22 cellular contexts compared by ENCODE assay signal in genomic region chr11:68882391-68882790, GRCh38. TPM values are rescaled to one million over a fixed set of nuclear protein-coding genes. Genes with fewer than 3 reads are reported as not detected.
DNase-seq lines count a peak whose midpoint lies in the region; TF ChIP-seq lines count a peak whose summit lies in the region.
"Had no signal": no experiment of that assay in that cellular context is flagged by ENCODE, and none has a peak within 500 bp of the region (broad histone marks: within the 10 kb centered on the region; RNA-seq: fewer than 3 reads in every experiment).

No MANE protein-coding gene starts in this region.

- H3K4me1 Mint-ChIP-seq in activated naive CD8-positive, alpha-beta T cell (ENCODE audit: low read depth), result no peaks in the 10 kb centered on the region
- H3K4me1 Mint-ChIP-seq in activated naive CD8-positive, alpha-beta T cell treated with anti-CD3 and anti-CD28 coated beads for 36 hours, result no peaks in the 10 kb centered on the region
- peaks cover 12% of the 10 kb centered on the region for H3K4me1 Mint-ChIP-seq in endodermal cell
- H3K4me1 Mint-ChIP-seq: CD14-positive monocyte; CD8-positive, alpha-beta memory T cell had no signal

- no peak overlapping the region for H3K27ac ChIP-seq in endodermal cell (ENCODE audit: low read depth, low read length)
- H3K27ac ChIP-seq: BLaER1 treated with 17β-estradiol and CSF1 and Interleukin-3, amounts not matched to agents 10 nM and 100 nM had no signal

- H3K27me3 ChIP-seq in endodermal cell (ENCODE audit: control insufficient read depth, insufficient read depth, low read length, poor library complexity, severe bottlenecking), result no peaks in the 10 kb centered on the region
- H3K27me3 ChIP-seq: BE2C; BLaER1 treated with 17β-estradiol and CSF1 and Interleukin-3, amounts not matched to agents 10 nM and 100 nM had no signal

- H3K36me3 ChIP-seq in endodermal cell (ENCODE audit: control insufficient read depth, insufficient read depth, low read length), result peaks cover 4% of the 10 kb centered on the region
- H3K36me3 ChIP-seq: BE2C had no signal

- peaks cover 3% of the 10 kb centered on the region for H3K36me3 Mint-ChIP-seq in activated naive CD8-positive, alpha-beta T cell
- peaks cover 6% of the 10 kb centered on the region for H3K36me3 Mint-ChIP-seq in activated naive CD8-positive, alpha-beta T cell treated with anti-CD3 and anti-CD28 coated beads for 36 hours
- peaks cover 22% of the 10 kb centered on the region for H3K36me3 Mint-ChIP-seq in endodermal cell (ENCODE audit: low read depth)

- no peak overlapping the region for H3K4me3 Mint-ChIP-seq in activated naive CD8-positive, alpha-beta T cell
- no peak overlapping the region for H3K4me3 Mint-ChIP-seq in activated naive CD8-positive, alpha-beta T cell treated with anti-CD3 and anti-CD28 coated beads for 36 hours
- H3K4me3 Mint-ChIP-seq in endodermal cell, result no peak overlapping the region
- H3K4me3 Mint-ChIP-seq: CD14-positive monocyte; CD4-positive, alpha-beta T cell; CD8-positive, alpha-beta memory T cell; GM23338; H9; HFFc6 had no signal

- no peaks in the 10 kb centered on the region for H3K9me3 ChIP-seq in endodermal cell (ENCODE audit: control insufficient read depth, low read length)
- H3K9me3 ChIP-seq: A549, BE2C had no signal

- H3K9me3 Mint-ChIP-seq in activated naive CD8-positive, alpha-beta T cell (ENCODE audit: low read depth), result no peaks in the 10 kb centered on the region
- no peaks in the 10 kb centered on the region for H3K9me3 Mint-ChIP-seq in activated naive CD8-positive, alpha-beta T cell treated with anti-CD3 and anti-CD28 coated beads for 36 hours
- H3K9me3 Mint-ChIP-seq in endodermal cell, result no peaks in the 10 kb centered on the region
- H3K9me3 Mint-ChIP-seq: CD4-positive, alpha-beta T cell; CD8-positive, alpha-beta memory T cell; GM23338; H9; HFFc6 had no signal

- intact Hi-C loops in posterior vena cava (cut with DNase I), result no loop called here

- no peak overlapping the region for H3K4me3 ChIP-seq in endodermal cell (ENCODE audit: low read length)
- H3K4me3 ChIP-seq: A549; BLaER1 treated with 17β-estradiol and CSF1 and Interleukin-3, amounts not matched to agents 10 nM and 100 nM; GM23338 had no signal

- peak overlapping the region; percentile 16 for H3K27ac Mint-ChIP-seq in activated naive CD8-positive, alpha-beta T cell
- no peak overlapping the region for H3K27ac Mint-ChIP-seq in activated naive CD8-positive, alpha-beta T cell treated with anti-CD3 and anti-CD28 coated beads for 36 hours
- peak overlapping the region; percentile 3 for H3K27ac Mint-ChIP-seq in endodermal cell
- H3K27ac Mint-ChIP-seq: CD4-positive, alpha-beta T cell; CD8-positive, alpha-beta memory T cell; GM23338; H9; HFFc6 had no signal

- no peak for DNase-seq in activated naive CD8-positive, alpha-beta T cell treated with anti-CD3 and anti-CD28 coated beads for 36 hours
- DNase-seq in endodermal cell (no peak), posterior vena cava (ENCODE audit: low spot score) (peak; percentile 11), NCI-H1048 (lab: John Stamatoyannopoulos, UW) (no peak), HEK293T (ENCODE audit: extremely low spot score) (no peak)
- DNase-seq: 8988T; ACHN; AML-193; BE2C; CD4-positive, alpha-beta T cell; CD8-positive, alpha-beta memory T cell; DMS 273 treated with DMSO at 0.1 percent for 48 hours; DMS79; EL; GDM1; H9; HFFc6 had no signal

- WGBS in endodermal cell (ENCODE audit: insufficient coverage in 1 of 2, insufficient read length in 1 of 2), 2 experiments, result 88 to 91% methylated on average over 10 to 12 of the region's 13 CpGs

- CTCF ChIA-PET in HEK293T (lab: Yijun Ruan, JAX), result no interaction called here

- no peak for TF ChIP-seq CTCF in endodermal cell (conservative IDR thresholded peaks at IDR 0.05)

- H3K9ac ChIP-seq in endodermal cell (ENCODE audit: extremely low read depth, low read length, poor library complexity, severe bottlenecking), result no peak overlapping the region
- H3K9ac ChIP-seq: BLaER1 treated with 17β-estradiol and CSF1 and Interleukin-3, amounts not matched to agents 10 nM and 100 nM had no signal

- H3K27me3 Mint-ChIP-seq in activated naive CD8-positive, alpha-beta T cell, result no peaks in the 10 kb centered on the region
- H3K27me3 Mint-ChIP-seq in activated naive CD8-positive, alpha-beta T cell treated with anti-CD3 and anti-CD28 coated beads for 36 hours, result no peaks in the 10 kb centered on the region
- H3K27me3 Mint-ChIP-seq in endodermal cell (ENCODE audit: insufficient read depth), result no peaks in the 10 kb centered on the region
- H3K27me3 Mint-ChIP-seq: CD4-positive, alpha-beta T cell; CD8-positive, alpha-beta memory T cell had no signal

- H3K4me1 ChIP-seq in endodermal cell (ENCODE audit: control insufficient read depth, insufficient read depth, low read length), result peaks cover 5% of the 10 kb centered on the region
- H3K4me1 ChIP-seq: A549, BE2C had no signal

- POLR2A ChIA-PET in HEK293T (lab: Yijun Ruan, JAX), result no interaction called here

TF ChIP-seq in HEK293T, 16 proteins besides CTCF, POLR2A, EP300 and RAD21:
- TF ChIP-seq TARDBP (IDR thresholded peaks at IDR 0.05) (no peak), FOXM1 (IDR thresholded peaks at IDR 0.05; ENCODE audit: borderline replicate concordance) (no peak), FOXK2 (IDR thresholded peaks at IDR 0.05) (no peak), CTBP1 (IDR thresholded peaks at IDR 0.05; ENCODE audit: borderline replicate concordance) (no peak), HDGF (IDR thresholded peaks at IDR 0.05; ENCODE audit: borderline replicate concordance) (no peak), FOXA1 (IDR thresholded peaks at IDR 0.05) (no peak), ELF4 (IDR thresholded peaks at IDR 0.05) (no peak), NFRKB (IDR thresholded peaks at IDR 0.05) (no peak), PKNOX1 (IDR thresholded peaks at IDR 0.05) (no peak), BHLHE40 (IDR thresholded peaks at IDR 0.05; ENCODE audit: borderline replicate concordance) (no peak), ZNF384 (IDR thresholded peaks at IDR 0.05) (no peak), SUZ12 (IDR thresholded peaks at IDR 0.05) (no peak), SP1 (IDR thresholded peaks at IDR 0.05) (no peak), L3MBTL2 (conservative IDR thresholded peaks at IDR 0.05) (no peak), ARNT (IDR thresholded peaks at IDR 0.05) (no peak), LEF1 (IDR thresholded peaks at IDR 0.05; ENCODE audit: borderline replicate concordance) (no peak)

RNA-seq across cellular contexts. Expression of gene MRPL21, which starts 21.2 kb away (rescaled TPM):
- 100 to 1,000 TPM; 118 to 127 TPM for total RNA-seq in activated naive CD8-positive, alpha-beta T cell treated with anti-CD3 and anti-CD28 coated beads for 36 hours
- total RNA-seq in endodermal cell (10 to 100 TPM; 63.8 to 64.9 TPM), posterior vena cava (10 to 100 TPM; 44.9 to 47.5 TPM)
- 58.7 TPM for polyA plus RNA-seq in endodermal cell (2013, experiment 1 of 2)
- 54.7 TPM for polyA plus RNA-seq in endodermal cell (2013, experiment 2 of 2)

RNA-seq across cellular contexts. Expression of gene IGHMBP2, which starts 21.3 kb away (rescaled TPM):
- 10 to 100 TPM; 25.5 to 27.0 TPM for total RNA-seq in activated naive CD8-positive, alpha-beta T cell treated with anti-CD3 and anti-CD28 coated beads for 36 hours
- total RNA-seq in endodermal cell (10 to 100 TPM; 23.9 to 28.3 TPM), posterior vena cava (10 to 100 TPM; 18.3 to 18.4 TPM)
- polyA plus RNA-seq in endodermal cell (2013, experiment 1 of 2), result 16.2 TPM
- 12.4 TPM for polyA plus RNA-seq in endodermal cell (2013, experiment 2 of 2)

RNA-seq across cellular contexts. Expression of gene CPT1A, which starts 40.7 kb away (rescaled TPM):
- total RNA-seq in activated naive CD8-positive, alpha-beta T cell treated with anti-CD3 and anti-CD28 coated beads for 36 hours, result 10 to 100 TPM; 12.8 to 15.4 TPM
- 1 to 10 TPM; 3.3 to 7.3 TPM for total RNA-seq in endodermal cell
- polyA plus RNA-seq in endodermal cell (2013, experiment 1 of 2), result 2.7 TPM
- polyA plus RNA-seq in endodermal cell (2013, experiment 2 of 2), result 1.8 TPM
- 100 to 1,000 TPM in 1 of 2 donors, 10 to 100 TPM in 1; 62.3 to 127 TPM for total RNA-seq in posterior vena cava
